Comparison of ENCODE assay signal across 8 cellular contexts in the genomic region with DNA sequence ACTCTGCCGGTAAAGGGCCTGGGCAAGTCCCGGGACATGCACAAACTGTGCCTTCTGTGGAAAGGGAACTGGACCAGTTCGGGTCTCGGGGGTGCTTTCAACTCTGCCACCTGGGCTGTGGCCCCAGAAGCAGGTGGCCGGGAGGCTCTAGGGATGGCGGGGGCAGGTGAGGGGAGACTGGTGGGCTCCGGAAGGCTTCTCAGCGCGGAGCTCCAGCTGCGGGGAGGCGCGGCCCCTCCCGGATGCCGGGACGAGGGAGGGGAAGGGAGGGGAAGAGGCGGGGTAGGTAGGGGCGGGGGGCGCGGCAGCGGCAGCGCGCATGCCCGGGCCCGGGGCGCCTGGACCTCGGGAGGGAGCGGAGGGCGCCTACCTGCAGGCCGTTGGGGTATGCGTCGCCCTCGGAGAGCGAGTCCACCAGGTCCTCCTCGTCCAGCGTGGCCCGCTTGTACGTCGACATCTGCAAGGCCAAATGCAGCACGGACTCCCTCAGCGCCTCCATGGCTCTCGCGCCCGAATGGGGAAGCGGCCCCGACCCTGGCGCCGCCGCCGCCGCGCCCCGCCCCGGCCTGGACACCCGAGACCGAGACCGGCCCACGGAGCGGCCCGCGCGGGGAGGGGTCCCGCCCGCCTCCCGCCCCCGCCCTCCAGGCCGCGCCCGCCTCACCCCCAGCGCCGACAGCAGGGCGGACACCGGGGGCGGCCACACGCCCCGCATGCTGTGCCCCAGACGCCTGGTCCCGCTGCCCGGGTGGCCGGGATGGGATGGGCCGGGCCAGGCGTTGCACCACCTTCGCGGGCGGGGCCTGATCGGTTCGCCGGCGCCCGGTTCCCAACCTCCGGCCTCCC. TPM values are rescaled to one million over a fixed set of nuclear protein-coding genes. Genes with fewer than 3 reads are reported as not detected.
DNase-seq lines count a peak whose midpoint lies in the region; ATAC-seq and TF ChIP-seq lines count a peak whose summit lies in the region.

A gene (minus strand): TSS at position 764 of the 846 bp plus-strand sequence. CDS start 49 bp downstream, at position 715.

- H3K27me3 ChIP-seq in MM.1S (replicated peaks; ENCODE audit: insufficient read depth, low read length) (no peaks in the 10 kb centered on the region), mucosa of rectum (ENCODE audit: control insufficient read depth in 2 of 2, insufficient read depth in 2 of 2, low read length in 2 of 2) (no peaks in the 10 kb centered on the region)

- H3F3A ChIP-seq in MM.1S (ENCODE audit: insufficient read depth, low read length) = peaks cover 38% of the 10 kb centered on the region

- peak within 1 kb of the TSS; percentile 36 for H3K27ac Mint-ChIP-seq in Calu3 (ENCODE audit: unreplicated experiment)
- H3K27ac Mint-ChIP-seq in activated CD8-positive, alpha-beta T cell treated with anti-CD3 and anti-CD28 coated beads for 36 hours = peak within 1 kb of the TSS; percentile 93

- H3K4me3 ChIP-seq in MM.1S (ENCODE audit: low read length) (peak within 1 kb of the TSS; percentile 73), mucosa of rectum (ENCODE audit: low read length in 2 of 2) (peak within 1 kb of the TSS; percentile 74)

- no peaks in the 10 kb centered on the region for H3K9me3 Mint-ChIP-seq in Calu3 (ENCODE audit: low read depth, unreplicated experiment)
- H3K9me3 Mint-ChIP-seq in activated CD8-positive, alpha-beta T cell treated with anti-CD3 and anti-CD28 coated beads for 36 hours = no peaks in the 10 kb centered on the region

- in situ Hi-C loops in endometrial microvascular endothelial cells (cut with HindIII; ENCODE audit: inconsistent ontology term, low pct_unique_long_range_greater_than_20kb, low sequenced_read_pairs) = no loop called here

- H3K4me2 ChIP-seq in MM.1S (ENCODE audit: low read depth, low read length) = peak within 1 kb of the TSS; percentile 91

- no peaks in the 10 kb centered on the region for H4K20me1 ChIP-seq in MM.1S (ENCODE audit: insufficient read depth, low read length)

- TF ChIP-seq CTCF in Calu3 (IDR thresholded peaks at IDR 0.05; ENCODE audit: unreplicated experiment) (no peak), MM.1S (IDR thresholded peaks at IDR 0.05; ENCODE audit: low read length) (no peak)
- no peak for TF ChIP-seq CTCF in activated CD8-positive, alpha-beta T cell treated with anti-CD3 and anti-CD28 coated beads for 36 hours (IDR thresholded peaks at IDR 0.05)

- H3K4me3 Mint-ChIP-seq in Calu3 (ENCODE audit: low read depth, unreplicated experiment) = peak within 1 kb of the TSS; percentile 76
- peak within 1 kb of the TSS; percentile 88 for H3K4me3 Mint-ChIP-seq in activated CD8-positive, alpha-beta T cell treated with anti-CD3 and anti-CD28 coated beads for 36 hours

- peaks cover 14% of the 10 kb centered on the region for H3K36me3 Mint-ChIP-seq in Calu3 (ENCODE audit: insufficient read depth, unreplicated experiment)
- peaks cover 36% of the 10 kb centered on the region for H3K36me3 Mint-ChIP-seq in activated CD8-positive, alpha-beta T cell treated with anti-CD3 and anti-CD28 coated beads for 36 hours (ENCODE audit: low read depth)

- H3K4me1 ChIP-seq in MM.1S (ENCODE audit: low read length) (peaks cover 35% of the 10 kb centered on the region), mucosa of rectum (ENCODE audit: control insufficient read depth in 2 of 2, insufficient read depth in 2 of 2, low read length in 2 of 2) (peaks cover 39 to 44% of the 10 kb centered on the region in 2 donors)

- peak within 1 kb of the TSS; percentile 81 for H3K9ac ChIP-seq in MM.1S (ENCODE audit: low read length)
- peak within 1 kb of the TSS; percentile 52 to 58 for H3K9ac ChIP-seq in mucosa of rectum (ENCODE audit: low read depth in 1 of 2, low read length in 2 of 2)

- H3K9me3 ChIP-seq in MM.1S (replicated peaks; ENCODE audit: insufficient read depth, low read length) = no peaks in the 10 kb centered on the region
- no peaks in the 10 kb centered on the region for H3K9me3 ChIP-seq in mucosa of rectum (ENCODE audit: control insufficient read depth in 2 of 2, low read length in 2 of 2)

- H3K79me2 ChIP-seq in MM.1S (ENCODE audit: low read length) = peaks cover 36% of the 10 kb centered on the region

- H3K9me2 ChIP-seq in MM.1S (replicated peaks; ENCODE audit: insufficient read depth, low read length) = no peaks in the 10 kb centered on the region

- ATAC-seq in activated CD8-positive, alpha-beta T cell treated with anti-CD3 and anti-CD28 coated beads for 36 hours = no peak
- ATAC-seq in GM18861 (IDR thresholded peaks at IDR 0.05; ENCODE audit: unreplicated experiment) (no peak), GM18868 (IDR thresholded peaks at IDR 0.05; ENCODE audit: unreplicated experiment) (no peak)

- H2AFZ ChIP-seq in MM.1S (ENCODE audit: low read length) = peak within 1 kb of the TSS; percentile 53

- POLR2A ChIA-PET in activated CD8-positive, alpha-beta T cell treated with anti-CD3 and anti-CD28 coated beads for 36 hours (lab: Charles Lee) = interaction anchor here (2.0 to 7.2 kb wide), 3 partner anchors 35 to 54 kb away, joined by 7 to 90 read pairs (median 62); no protein-coding TSS in a partner anchor

- H3K4me1 Mint-ChIP-seq in Calu3 (ENCODE audit: low read depth, unreplicated experiment) = peaks cover 28% of the 10 kb centered on the region
- peaks cover 58% of the 10 kb centered on the region for H3K4me1 Mint-ChIP-seq in activated CD8-positive, alpha-beta T cell treated with anti-CD3 and anti-CD28 coated beads for 36 hours (ENCODE audit: low read depth)

- no peaks in the 10 kb centered on the region for H3K27me3 Mint-ChIP-seq in Calu3 (ENCODE audit: unreplicated experiment)
- H3K27me3 Mint-ChIP-seq in activated CD8-positive, alpha-beta T cell treated with anti-CD3 and anti-CD28 coated beads for 36 hours = no peaks in the 10 kb centered on the region

- CTCF ChIA-PET in Calu3 (lab: Charles Lee) = no interaction called here
- CTCF ChIA-PET in activated CD8-positive, alpha-beta T cell treated with anti-CD3 and anti-CD28 coated beads for 36 hours (lab: Charles Lee) = interaction anchor here (0.6 to 5.6 kb wide), 3 partner anchors 10 to 19 kb away, joined by 3 to 62 read pairs (median 3); no protein-coding TSS in a partner anchor

- no peaks in the 10 kb centered on the region for H3K36me3 ChIP-seq in MM.1S (replicated peaks; ENCODE audit: insufficient read depth, low read length)
- no peaks in the 10 kb centered on the region for H3K36me3 ChIP-seq in mucosa of rectum (ENCODE audit: control insufficient read depth in 2 of 2, insufficient read depth in 2 of 2, low read length in 2 of 2)

- no TSS peak for BruUV-seq in Calu3 (replicated peaks; lab: Mats Ljungman, UMichigan)

- DNase-seq in Calu3 (peak; percentile 50), MM.1S (peak; percentile 36)
- peak; percentile 46 for DNase-seq in activated CD8-positive, alpha-beta T cell treated with anti-CD3 and anti-CD28 coated beads for 36 hours

- H3K27ac ChIP-seq in MM.1S (ENCODE audit: low read length) (peak within 1 kb of the TSS; percentile 84), mucosa of rectum (ENCODE audit: low read depth in 2 of 2, low read length in 2 of 2) (peak within 1 kb of the TSS; percentile 50 to 67), temporal lobe (ENCODE audit: low read depth, low read length) (peak within 1 kb of the TSS; percentile 2)

- intact Hi-C loops in Calu3 (cut with micrococcal nuclease; ENCODE audit: unreplicated experiment) = loop anchor here (5.0 kb wide), 1 partner anchor 47 kb away; no protein-coding TSS in a partner anchor
- intact Hi-C loops in activated CD8-positive, alpha-beta T cell treated with anti-CD3 and anti-CD28 coated beads for 36 hours (cut with micrococcal nuclease) = loop anchor here (5.0 kb wide), 1 partner anchor 33 kb away; no protein-coding TSS in a partner anchor

RNA-seq across cellular contexts. Expression of the gene that starts here (rescaled TPM):
- total RNA-seq in Calu3 (2022) (83.0 and 101 TPM in 2 replicates), endometrial microvascular endothelial cells (ENCODE audit: inconsistent ontology term) (301 TPM), temporal lobe (9.8 TPM)
- total RNA-seq in activated CD8-positive, alpha-beta T cell treated with anti-CD3 and anti-CD28 coated beads for 36 hours = 100 to 1,000 TPM; 118 to 127 TPM

Comparison
In these comparisons a context has a peak if more than half of its experiments do, and no peak if none do; other contexts are left out.
1. H3K27ac ChIP-seq: peak in every context shown above with its lines; median percentile 84 in MM.1S; 58 in mucosa of rectum; 2 in temporal lobe.